In genomic region chr16:20901068-20901440, GRCh38 we compare ENCODE assay signal across 8 cellular contexts. TPM values are rescaled to one million over a fixed set of nuclear protein-coding genes. Genes with fewer than 3 reads are reported as not detected.
DNase-seq lines count a peak whose midpoint lies in the region; ATAC-seq and TF ChIP-seq lines count a peak whose summit lies in the region.

No MANE protein-coding gene starts in this region.

- H3K9me3 ChIP-seq in DOHH2 (ENCODE audit: control insufficient read depth, insufficient read depth, low read length), result no peaks in the 10 kb centered on the region
- H3K9me3 ChIP-seq in HUES48 (ENCODE audit: control insufficient read depth, insufficient read depth, low read length), result no peaks in the 10 kb centered on the region
- H3K9me3 ChIP-seq in lower lobe of right lung, result no peaks in the 10 kb centered on the region
- no peaks in the 10 kb centered on the region for H3K9me3 ChIP-seq in aorta (ENCODE audit: control insufficient read depth, low read length)

- H3K9ac ChIP-seq in HUES48 (ENCODE audit: low read depth, low read length), result peak overlapping the region; percentile 94

- 0% methylated on average over 20 of the region's 20 CpGs for WGBS in aorta, 2 donors

- H3K27me3 ChIP-seq in DOHH2 (ENCODE audit: control insufficient read depth, low read length) (no peaks in the 10 kb centered on the region), HUES48 (ENCODE audit: control insufficient read depth, insufficient read depth, low read length) (no peaks in the 10 kb centered on the region), lower lobe of right lung (ENCODE audit: low read depth) (no peaks in the 10 kb centered on the region), aorta (ENCODE audit: control insufficient read depth in 1 of 2, insufficient read depth in 2 of 2, low read length in 1 of 2) (no peaks in the 10 kb centered on the region)

- H4K20me1 ChIP-seq in DOHH2 (ENCODE audit: control insufficient read depth, insufficient read depth, low read depth, low read length), result peaks cover 11% of the 10 kb centered on the region; the same call in 1 of the 2 replicates

- ATAC-seq in lower lobe of right lung (peak in 1 of 2 donors; percentile 7), aorta (ENCODE audit: low FRiP score) (no peak)

- TF ChIP-seq CTCF in DOHH2 (IDR thresholded peaks at IDR 0.05; ENCODE audit: low read depth, low read length, poor library complexity, severe bottlenecking) (no peak), MCF 10A (IDR thresholded peaks at IDR 0.05; ENCODE audit: unreplicated experiment) (no peak), lower lobe of right lung (IDR thresholded peaks at IDR 0.05) (no peak)

- no peaks in the 10 kb centered on the region for H3K9me3 Mint-ChIP-seq in MCF 10A (ENCODE audit: unreplicated experiment)

- no peaks in the 10 kb centered on the region for H3K9me2 ChIP-seq in DOHH2 (replicated peaks; ENCODE audit: control insufficient read depth, low read length)

- H3K79me2 ChIP-seq in DOHH2 (ENCODE audit: control insufficient read depth, low read length), result peaks cover 79% of the 10 kb centered on the region

- H3K4me3 Mint-ChIP-seq in MCF 10A (ENCODE audit: unreplicated experiment), result peak overlapping the region; percentile 75

- H3K36me3 ChIP-seq in DOHH2 (ENCODE audit: control insufficient read depth, low read length), result peaks cover 18% of the 10 kb centered on the region
- H3K36me3 ChIP-seq in HUES48 (ENCODE audit: control insufficient read depth, insufficient read depth, low read length), result peaks cover 14% of the 10 kb centered on the region
- H3K36me3 ChIP-seq in lower lobe of right lung, result peaks cover 9% of the 10 kb centered on the region
- H3K36me3 ChIP-seq in aorta (ENCODE audit: control insufficient read depth in 1 of 2, insufficient read depth in 2 of 2, low read length in 1 of 2), result no peaks in the 10 kb centered on the region

- peak overlapping the region; percentile 82 for H3K4me2 ChIP-seq in DOHH2 (ENCODE audit: low read length)

- intact Hi-C loops in MCF 10A (cut with micrococcal nuclease) (loop anchor here (2.0 to 5.0 kb wide), 3 partner anchors 94 to 401 kb away; partner anchors contain the start of genes ERI2 and REXO5), lower lobe of right lung (cut with DNase I) (no loop called here), aorta (cut with DNase I) (loop anchor here in 1 of 2 donors (5.0 to 10.0 kb wide), 2 partner anchors 34 to 1304 kb away; partner anchors contain the start of gene EEF2K)

- H3K36me3 Mint-ChIP-seq in MCF 10A (ENCODE audit: insufficient read depth, unreplicated experiment), result peaks cover 41% of the 10 kb centered on the region

- CTCF ChIA-PET in MCF 10A (lab: Yijun Ruan, JAX), result interaction anchor here (0.6 to 5.3 kb wide), 5 partner anchors 34 to 195 kb away, joined by 3 to 47 read pairs (median 4); no protein-coding TSS in a partner anchor

- H3K4me3 ChIP-seq in DOHH2 (ENCODE audit: low read length), result peak overlapping the region; percentile 90
- peak overlapping the region; percentile 69 for H3K4me3 ChIP-seq in HUES48 (ENCODE audit: low read depth, low read length)
- peak overlapping the region; percentile 86 for H3K4me3 ChIP-seq in lower lobe of right lung
- H3K4me3 ChIP-seq in aorta (ENCODE audit: low read length in 2 of 2), result peak overlapping the region; percentile 52 to 91

- H3F3A ChIP-seq in DOHH2 (ENCODE audit: control insufficient read depth, insufficient read depth), result peaks cover 9% of the 10 kb centered on the region

- peaks cover 65% of the 10 kb centered on the region for H3K4me1 Mint-ChIP-seq in MCF 10A (ENCODE audit: insufficient read depth, unreplicated experiment)

- peak; percentile 33 for DNase-seq in MCF 10A (ENCODE audit: unreplicated experiment)
- no peak for DNase-seq in lower lobe of right lung
- DNase-seq in aorta, result no peak
- DNase-seq in occipital lobe (lab: John Stamatoyannopoulos, UW), result no peak
- DNase-seq in middle frontal gyrus (ENCODE audit: extremely low spot score, low spot score), result no peak
- no peak for DNase-seq in cerebellum (ENCODE audit: low spot score)

- POLR2A ChIA-PET in MCF 10A (lab: Yijun Ruan, JAX), result interaction anchor here (0.7 to 16.0 kb wide), 11 partner anchors 8 to 401 kb away, joined by 3 to 343 read pairs (median 17); partner anchors contain the start of genes ERI2, LDAF1 and REXO5

- H3K27ac ChIP-seq in DOHH2 (ENCODE audit: low read depth, low read length) (peak overlapping the region; percentile 81), HUES48 (ENCODE audit: low read depth, low read length) (peak overlapping the region; percentile 92), lower lobe of right lung (peak overlapping the region; percentile 98), aorta (ENCODE audit: low read depth in 1 of 2, low read length in 2 of 2) (peak overlapping the region; percentile 82 to 88)

- H3K27ac Mint-ChIP-seq in MCF 10A (ENCODE audit: low read depth, unreplicated experiment), result peak overlapping the region; percentile 97

- BruUV-seq in MCF 10A (replicated peaks; lab: Mats Ljungman, UMichigan), result TSS peak; percentile 57

- H3K4me1 ChIP-seq in DOHH2 (ENCODE audit: control insufficient read depth, low read length), result peaks cover 53% of the 10 kb centered on the region
- H3K4me1 ChIP-seq in HUES48 (ENCODE audit: control insufficient read depth, insufficient read depth, low read length), result peaks cover 33% of the 10 kb centered on the region
- H3K4me1 ChIP-seq in lower lobe of right lung, result peaks cover 74% of the 10 kb centered on the region
- peaks cover 4 to 30% of the 10 kb centered on the region in 2 donors for H3K4me1 ChIP-seq in aorta (ENCODE audit: control insufficient read depth in 1 of 2, insufficient read depth in 2 of 2, low read length in 2 of 2)

- no peaks in the 10 kb centered on the region for H3K27me3 Mint-ChIP-seq in MCF 10A (ENCODE audit: insufficient read depth, unreplicated experiment)

RNA-seq across cellular contexts. Expression of gene LYRM1, which starts 0.5 kb away (rescaled TPM):
- 67.3 and 92.8 TPM in 2 replicates for total RNA-seq in MCF 10A (2022)
- 23.3 TPM for total RNA-seq in lower lobe of right lung
- total RNA-seq in aorta, result 10 to 100 TPM; 18.1 to 24.3 TPM
- polyA plus RNA-seq in aorta, result 10 to 100 TPM; 27.3 to 44.2 TPM
- total RNA-seq in occipital lobe, result 66.9 TPM
- 29.3 TPM for total RNA-seq in cerebellum

RNA-seq across cellular contexts. Expression of gene DCUN1D3, which starts 0.9 kb away (rescaled TPM):
- 31.0 and 31.7 TPM in 2 replicates for total RNA-seq in MCF 10A (2022)
- 20.7 TPM for total RNA-seq in lower lobe of right lung
- 10 to 100 TPM; 29.5 to 54.5 TPM for total RNA-seq in aorta
- polyA plus RNA-seq in aorta, result 1 to 10 TPM; 3.9 to 4.1 TPM
- 18.9 TPM for total RNA-seq in occipital lobe
- total RNA-seq in cerebellum, result 9.7 TPM
